Comparison of ENCODE assay signal across 7 cellular contexts in genomic region chr19:4815426-4816387, GRCh38. TPM values are rescaled to one million over a fixed set of nuclear protein-coding genes. Genes with fewer than 3 reads are reported as not detected.
DNase-seq lines count a peak whose midpoint lies in the region; ATAC-seq, FAIRE-seq and TF ChIP-seq lines count a peak whose summit lies in the region.

No MANE protein-coding gene starts in this region.

- no peaks in the 10 kb centered on the region for H4K20me1 ChIP-seq in astrocyte (ENCODE audit: insufficient read depth, low read length)

- peaks cover 12% of the 10 kb centered on the region for H3K36me3 Mint-ChIP-seq in astrocyte (ENCODE audit: low read depth, unreplicated experiment)

- H3K4me3 ChIP-seq in astrocyte (ENCODE audit: insufficient read depth, low read depth, low read length) = no peak overlapping the region
- no peak overlapping the region for H3K4me3 ChIP-seq in right cardiac atrium (ENCODE audit: low read length)
- peak overlapping the region; percentile 61 for H3K4me3 ChIP-seq in rectal smooth muscle tissue (ENCODE audit: low read length)

- peak; percentile 93 to 95 for ATAC-seq in right cardiac atrium
- ATAC-seq in HG02571 (IDR thresholded peaks at IDR 0.05; ENCODE audit: unreplicated experiment) = no peak

- H3K27ac ChIP-seq in astrocyte (ENCODE audit: low read depth, low read length) (no peak overlapping the region), right cardiac atrium (ENCODE audit: low read length) (no peak overlapping the region), rectal smooth muscle tissue (ENCODE audit: low read depth, low read length) (no peak overlapping the region)

- H3K36me3 ChIP-seq in astrocyte (ENCODE audit: insufficient read depth, low read length) = peaks cover 5% of the 10 kb centered on the region
- H3K36me3 ChIP-seq in rectal smooth muscle tissue (ENCODE audit: control insufficient read depth, insufficient read depth, low read length) = peaks cover 18% of the 10 kb centered on the region

- no peak for TF ChIP-seq CTCF in astrocyte (IDR thresholded peaks at IDR 0.05; ENCODE audit: insufficient read depth, low read depth, low read length)

- H3K27me3 ChIP-seq in astrocyte (ENCODE audit: insufficient read depth, low read length) = no peaks in the 10 kb centered on the region
- no peaks in the 10 kb centered on the region for H3K27me3 ChIP-seq in right cardiac atrium (ENCODE audit: control insufficient read depth, insufficient read depth)
- H3K27me3 ChIP-seq in rectal smooth muscle tissue (ENCODE audit: control insufficient read depth, insufficient read depth, low read length) = no peaks in the 10 kb centered on the region

- FAIRE-seq in GM19239 (lab: Jason Lieb, UNC) = peak; percentile 98
- no peak for FAIRE-seq in astrocyte (lab: Jason Lieb, UNC)

- no peaks in the 10 kb centered on the region for H3K9me3 Mint-ChIP-seq in astrocyte (ENCODE audit: unreplicated experiment)

- H2AFZ ChIP-seq in astrocyte (ENCODE audit: low read depth, low read length) = no peak overlapping the region

- peaks cover 2% of the 10 kb centered on the region for H3K79me2 ChIP-seq in astrocyte (ENCODE audit: insufficient read depth, low read length)

- H3K4me1 Mint-ChIP-seq in astrocyte (ENCODE audit: low read depth, unreplicated experiment) = peaks cover 6% of the 10 kb centered on the region

- peak overlapping the region; percentile 75 for H3K4me2 ChIP-seq in astrocyte (ENCODE audit: low read length)

- H3K27ac Mint-ChIP-seq in astrocyte (ENCODE audit: unreplicated experiment) = peak overlapping the region; percentile 82

- intact Hi-C loops in right cardiac atrium (cut with DNase I) = loop anchor here in 1 of 4 donors (10.0 kb wide), 1 partner anchor 99 kb away; no protein-coding TSS in a partner anchor

- H3K4me1 ChIP-seq in astrocyte (ENCODE audit: insufficient read depth, low read length) (peaks cover 11% of the 10 kb centered on the region), right cardiac atrium (ENCODE audit: control insufficient read depth, insufficient read depth, low read length) (no peaks in the 10 kb centered on the region), rectal smooth muscle tissue (ENCODE audit: control insufficient read depth, insufficient read depth, low read length) (peaks cover 9% of the 10 kb centered on the region)

- DNase-seq in GM19239 (ENCODE audit: insufficient read length, low spot score) = peak; percentile 90
- peak; percentile 91 for DNase-seq in NCI-H2029 treated with DMSO at 0.1 percent for 48 hours (lab: John Stamatoyannopoulos, UW)
- DNase-seq in T-helper 22 cell (ENCODE audit: low read depth) = peak; percentile 57
- DNase-seq in astrocyte (ENCODE audit: low read depth) = peak; percentile 86
- peak; percentile 92 to 94 (median 92) for DNase-seq in right cardiac atrium

- H3K9me3 ChIP-seq in astrocyte (ENCODE audit: insufficient read depth, low read depth, low read length) (no peaks in the 10 kb centered on the region), right cardiac atrium (ENCODE audit: control insufficient read depth, low read length) (no peaks in the 10 kb centered on the region)

- H3K9ac ChIP-seq in astrocyte (ENCODE audit: low read length) = no peak overlapping the region
- peak overlapping the region; percentile 30 for H3K9ac ChIP-seq in rectal smooth muscle tissue (ENCODE audit: low read length)

- 44% methylated on average over 36 of the region's 36 CpGs for WGBS in right cardiac atrium

- H3K4me3 Mint-ChIP-seq in astrocyte (ENCODE audit: unreplicated experiment) = peak overlapping the region; percentile 28

- no peaks in the 10 kb centered on the region for H3K27me3 Mint-ChIP-seq in astrocyte (ENCODE audit: low read depth, unreplicated experiment)

RNA-seq across cellular contexts. Expression of gene TICAM1, which starts 15.8 kb away (rescaled TPM):
- 10.0 TPM in 2 replicates for total RNA-seq in astrocyte
- total RNA-seq in right cardiac atrium = 1 to 10 TPM; 5.8 to 6.9 (median 6.7) TPM
- polyA plus RNA-seq in right cardiac atrium = 5.3 TPM

RNA-seq across cellular contexts. Expression of gene FEM1A, which starts 24.2 kb away (rescaled TPM):
- total RNA-seq in astrocyte (12.0 and 12.6 TPM in 2 replicates), right cardiac atrium (10 to 100 TPM; 23.4 to 28.3 (median 27.9) TPM)
- polyA plus RNA-seq in right cardiac atrium = 20.1 TPM

RNA-seq across cellular contexts. Expression of gene PLIN3, which starts 51.8 kb away (rescaled TPM):
- total RNA-seq in astrocyte = 148 and 157 TPM in 2 replicates
- total RNA-seq in right cardiac atrium = 10 to 100 TPM; 26.5 to 32.2 (median 28.5) TPM
- polyA plus RNA-seq in right cardiac atrium = 16.9 TPM
